In the genomic region with DNA sequence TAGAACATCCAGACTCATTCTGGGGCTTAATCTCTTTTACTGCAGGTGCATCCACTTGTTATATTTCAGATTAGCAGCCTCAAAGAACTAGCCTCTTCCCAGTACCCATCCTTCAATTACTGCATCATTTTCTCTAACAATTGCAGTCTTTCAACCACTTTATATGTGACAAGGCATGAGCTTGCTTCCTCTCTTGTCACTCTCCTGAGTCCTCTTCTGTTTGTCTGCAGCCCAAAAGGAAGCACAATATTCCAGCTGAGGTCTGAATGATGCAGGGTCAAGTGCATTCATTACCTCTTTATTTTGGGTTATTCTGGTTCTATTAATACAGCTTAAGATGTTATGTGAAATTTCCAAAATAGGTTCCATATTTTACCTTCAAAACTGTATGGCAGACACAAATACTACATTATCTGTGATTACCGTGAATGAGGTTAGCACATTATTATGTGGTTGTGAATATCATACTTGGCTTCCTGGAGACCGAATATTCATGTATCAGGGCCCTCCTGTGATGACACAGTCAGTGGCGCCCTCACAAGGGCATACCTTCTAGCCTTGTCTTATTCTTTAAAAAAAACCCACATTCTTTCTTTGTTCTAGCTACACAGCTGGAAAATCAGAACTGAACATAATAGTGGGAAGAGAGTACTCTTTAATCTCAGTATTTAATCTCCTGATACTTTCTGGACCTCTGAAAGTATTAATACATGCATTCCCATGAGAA, we compare ENCODE assay signal across 24 cellular contexts.
DNase-seq lines count a peak whose midpoint lies in the region; ATAC-seq and TF ChIP-seq lines count a peak whose summit lies in the region.
"Had no signal": no experiment of that assay in that cellular context is flagged by ENCODE, and none has a peak within 500 bp of the region (broad histone marks: within the 10 kb centered on the region; RNA-seq: fewer than 3 reads in every experiment).

No MANE protein-coding gene starts in this region.

- intact Hi-C loops in tibial artery (cut with DNase I; ENCODE audit: low total_unique reads), result no loop called here

- H3K36me3 Mint-ChIP-seq in GM23338 (ENCODE audit: low read depth) (peaks cover 14% of the 10 kb centered on the region), neural progenitor cell (peaks cover 8% of the 10 kb centered on the region)
- H3K36me3 Mint-ChIP-seq: activated naive CD8-positive, alpha-beta T cell treated with anti-CD3 and anti-CD28 coated beads for 36 hours; IgD-negative memory B cell had no signal

- ATAC-seq in GM23338, result peak; percentile 61
- ATAC-seq: HCT116, SK-N-SH treated with all-trans-retinoic acid at 6 μM for 48 hours, upper lobe of right lung had no signal

- H3K9me3 Mint-ChIP-seq in GM23338, result 0 out of 3 replicates have a peak, but pooled peaks cover 5% of the 10 kb centered on the region
- peaks cover 16% of the 10 kb centered on the region for H3K9me3 Mint-ChIP-seq in neural progenitor cell
- H3K9me3 Mint-ChIP-seq: activated naive CD8-positive, alpha-beta T cell treated with anti-CD3 and anti-CD28 coated beads for 36 hours had no signal

- no peaks in the 10 kb centered on the region for H3F3A ChIP-seq in GM23338 (replicated peaks; ENCODE audit: low read depth)
- H3F3A ChIP-seq in neural progenitor cell (ENCODE audit: low read depth), result peaks cover 7% of the 10 kb centered on the region

- H3K27me3 Mint-ChIP-seq in GM23338 (ENCODE audit: insufficient read depth, low read depth, poor library complexity) (no peaks in the 10 kb centered on the region), neural progenitor cell (ENCODE audit: insufficient read depth, low read depth) (peaks cover 2% of the 10 kb centered on the region)
- H3K27me3 Mint-ChIP-seq: activated naive CD8-positive, alpha-beta T cell treated with anti-CD3 and anti-CD28 coated beads for 36 hours; IgD-negative memory B cell had no signal

- H3K4me2 ChIP-seq in GM23338 (0 out of 2 replicates have a peak overlapping the region, but pooled peaks have one; percentile 12), neural progenitor cell (peak overlapping the region; percentile 16)
- H3K4me2 ChIP-seq: hepatocyte, smooth muscle cell had no signal

- H3K4me1 Mint-ChIP-seq in GM23338 (peaks cover 30% of the 10 kb centered on the region), neural progenitor cell (peaks cover 27% of the 10 kb centered on the region)
- H3K4me1 Mint-ChIP-seq: nephron had no signal

- no peak overlapping the region for H3K9ac ChIP-seq in neural progenitor cell

- no peak overlapping the region for H3K4me3 ChIP-seq in GM23338
- no peak overlapping the region for H3K4me3 ChIP-seq in choroid plexus epithelial cell (ENCODE audit: low read depth, low read length)
- H3K4me3 ChIP-seq in neural progenitor cell, result no peak overlapping the region
- H3K4me3 ChIP-seq in tibial artery, result no peak overlapping the region
- H3K4me3 ChIP-seq: colonic mucosa, hepatocyte, smooth muscle cell, stomach, upper lobe of right lung had no signal

- H3K4me3 Mint-ChIP-seq in GM23338 (no peak overlapping the region), neural progenitor cell (no peak overlapping the region)
- H3K4me3 Mint-ChIP-seq: activated naive CD8-positive, alpha-beta T cell treated with anti-CD3 and anti-CD28 coated beads for 36 hours; nephron had no signal

- no peaks in the 10 kb centered on the region for H3K9me3 ChIP-seq in neural progenitor cell (ENCODE audit: low read depth)
- no peaks in the 10 kb centered on the region for H3K9me3 ChIP-seq in tibial artery
- H3K9me3 ChIP-seq: colonic mucosa, stomach, upper lobe of right lung had no signal

- H4K20me1 ChIP-seq in GM23338 (replicated peaks; ENCODE audit: insufficient read depth) (no peaks in the 10 kb centered on the region), neural progenitor cell (ENCODE audit: low read depth) (no peaks in the 10 kb centered on the region)

- H2AFZ ChIP-seq in GM23338, result no peak overlapping the region
- H2AFZ ChIP-seq in neural progenitor cell (replicated peaks), result no peak overlapping the region
- H2AFZ ChIP-seq: hepatocyte had no signal

- no peaks in the 10 kb centered on the region for H3K79me2 ChIP-seq in GM23338 (replicated peaks; ENCODE audit: insufficient read depth)
- no peaks in the 10 kb centered on the region for H3K79me2 ChIP-seq in neural progenitor cell (ENCODE audit: low read depth)
- H3K79me2 ChIP-seq: hepatocyte had no signal

- peaks cover 31% of the 10 kb centered on the region for H3K4me1 ChIP-seq in GM23338 (ENCODE audit: insufficient read depth)
- peaks cover 22% of the 10 kb centered on the region for H3K4me1 ChIP-seq in neural progenitor cell
- no peaks in the 10 kb centered on the region for H3K4me1 ChIP-seq in tibial artery
- H3K4me1 ChIP-seq: colonic mucosa, stomach, upper lobe of right lung had no signal

- DNase-seq in GM23338 (ENCODE audit: low spot score) (peak; percentile 41), NCI-H146 (lab: John Stamatoyannopoulos, UW) (peak; percentile 62), choroid plexus epithelial cell (ENCODE audit: low read depth) (peak; percentile 53), neural progenitor cell (ENCODE audit: low spot score) (peak; percentile 20), tibial artery (no peak), OCI-M2 (lab: John Stamatoyannopoulos, UW; ENCODE audit: unreplicated experiment) (no peak), HuH-7.5 (ENCODE audit: low spot score) (no peak), SIG-M5 (lab: John Stamatoyannopoulos, UW) (no peak)
- DNase-seq: activated CD4-positive, CD25-positive, alpha-beta regulatory T cell treated with anti-CD3 and anti-CD28 coated beads, Interleukin-2, amount 50 U/mL, for 72 hours; activated naive CD8-positive, alpha-beta T cell treated with anti-CD3 and anti-CD28 coated beads for 36 hours; brain microvascular endothelial cell; colonic mucosa; EL; NCI-H2107; stimulated activated CD4-positive, alpha-beta T cell treated with anti-CD3 and anti-CD28 coated beads, Interleukin-4, amount 100 ng/mL, for 1 hour; stomach; T1000; upper lobe of right lung had no signal

- no peaks in the 10 kb centered on the region for H3K9me2 ChIP-seq in GM23338 (ENCODE audit: insufficient read depth)

- TF ChIP-seq CTCF in GM23338 (conservative IDR thresholded peaks at IDR 0.05; ENCODE audit: low read depth in 2 of 2) (peak; percentile 42 to 58), choroid plexus epithelial cell (conservative IDR thresholded peaks at IDR 0.05; ENCODE audit: low read depth, low read length) (peak; percentile 29), neural progenitor cell (IDR thresholded peaks at IDR 0.05) (peak; percentile 12), tibial artery (IDR thresholded peaks at IDR 0.05) (no peak)

- H3K27ac ChIP-seq in GM23338 (ENCODE audit: low read depth), result peak overlapping the region; percentile 64
- H3K27ac ChIP-seq in neural progenitor cell, result no peak overlapping the region
- H3K27ac ChIP-seq in tibial artery, result no peak overlapping the region
- H3K27ac ChIP-seq: brain microvascular endothelial cell, colonic mucosa, hepatocyte, stomach, upper lobe of right lung had no signal

- H3K27ac Mint-ChIP-seq in GM23338, result peak overlapping the region; percentile 53; the same call in 1 of the 2 replicates
- peak overlapping the region; percentile 26 for H3K27ac Mint-ChIP-seq in neural progenitor cell
- H3K27ac Mint-ChIP-seq: activated naive CD8-positive, alpha-beta T cell treated with anti-CD3 and anti-CD28 coated beads for 36 hours; nephron had no signal

- H3K27me3 ChIP-seq in GM23338 (ENCODE audit: insufficient read depth) (no peaks in the 10 kb centered on the region), neural progenitor cell (no peaks in the 10 kb centered on the region), tibial artery (no peaks in the 10 kb centered on the region)
- H3K27me3 ChIP-seq: brain microvascular endothelial cell, colonic mucosa, hepatocyte, stomach, upper lobe of right lung had no signal

- H3K36me3 ChIP-seq in GM23338 (ENCODE audit: insufficient read depth) (no peaks in the 10 kb centered on the region), neural progenitor cell (no peaks in the 10 kb centered on the region), tibial artery (no peaks in the 10 kb centered on the region)
- H3K36me3 ChIP-seq: brain microvascular endothelial cell, colonic mucosa, stomach, upper lobe of right lung had no signal

TF ChIP-seq in GM23338, 12 proteins besides CTCF, POLR2A, EP300 and RAD21 (continues in another document):
- no peak for TF ChIP-seq EZH2 (IDR thresholded peaks at IDR 0.05; ENCODE audit: low read depth, unreplicated experiment)

Comparison
In these comparisons a context has a peak if more than half of its experiments do, and no peak if none do; other contexts are left out.
1. DNase-seq: peak in GM23338 (single experiment), NCI-H146 (single experiment), choroid plexus epithelial cell (single experiment) and neural progenitor cell (single experiment); none in tibial artery (0 of 2), OCI-M2 (single experiment), HuH-7.5 (single experiment) and SIG-M5 (single experiment).
2. CTCF ChIP-seq: peak in GM23338 (2 of 2), choroid plexus epithelial cell (single experiment) and neural progenitor cell (single experiment); none in tibial artery (0 of 2).